In genomic region chr19:48965806-48966540, GRCh38 we compare ENCODE assay signal across 8 cellular contexts. TPM values are rescaled to one million over a fixed set of nuclear protein-coding genes. Genes with fewer than 3 reads are reported as not detected.
A peak's percentile ranks its signal among the peaks of the same experiment; 100 is the strongest.
DNase-seq lines count a peak whose midpoint lies in the region; ATAC-seq, FAIRE-seq and TF ChIP-seq lines count a peak whose summit lies in the region.

No MANE protein-coding gene starts in this region.

- peak overlapping the region; percentile 82 to 93 for H3K27ac ChIP-seq in esophagus (ENCODE audit: low read depth in 2 of 2, low read length in 1 of 2)
- peak overlapping the region; percentile 76 for H3K27ac ChIP-seq in muscle layer of colon (ENCODE audit: low read depth, low read length)

- H3K4me3 ChIP-seq in esophagus (ENCODE audit: low read depth in 1 of 2, low read length in 2 of 2) (peak overlapping the region; percentile 72 to 78), muscle layer of colon (ENCODE audit: low read depth in 1 of 2, low read length in 2 of 2) (peak overlapping the region; percentile 84 to 99)

- 9 to 10% methylated on average over 36 of the region's 36 CpGs for WGBS in esophagus, 2 donors

- peaks cover 6 to 24% of the 10 kb centered on the region in 2 donors for H3K36me3 ChIP-seq in esophagus (ENCODE audit: control insufficient read depth in 2 of 2, insufficient read depth in 2 of 2, low read length in 1 of 2)
- peaks cover 32% of the 10 kb centered on the region for H3K36me3 ChIP-seq in muscle layer of colon (ENCODE audit: insufficient read depth, low read length)

- no peaks in the 10 kb centered on the region for H3K27me3 Mint-ChIP-seq in activated T-cell treated with anti-CD3 and anti-CD28 coated beads, Interleukin-2, amount 50 U/mL, for 4 hours (ENCODE audit: low read depth)

- ATAC-seq in activated T-cell treated with anti-CD3 and anti-CD28 coated beads, Interleukin-2, amount 50 U/mL, for 4 hours: peak; percentile 59

- FAIRE-seq in GM19239 (lab: Jason Lieb, UNC): no peak

- H3K9me3 ChIP-seq in esophagus (ENCODE audit: control insufficient read depth in 2 of 2, insufficient read depth in 1 of 2, low read depth in 1 of 2, low read length in 1 of 2) (peaks cover 0 to 1% of the 10 kb centered on the region in 2 donors), muscle layer of colon (ENCODE audit: low read length) (no peaks in the 10 kb centered on the region)

- TF ChIP-seq EP300 in Ishikawa (IDR thresholded peaks at IDR 0.05; ENCODE audit: borderline replicate concordance): no peak

- DNase-seq in AG20443 (ENCODE audit: low spot score) (peak; percentile 54), GM19239 (ENCODE audit: insufficient read length, low spot score) (peak; percentile 44), OCI-M1 (lab: John Stamatoyannopoulos, UW) (peak; percentile 93)
- DNase-seq in activated T-cell treated with anti-CD3 and anti-CD28 coated beads, Interleukin-2, amount 50 U/mL, for 4 hours: peak; percentile 85
- DNase-seq in stimulated activated CD8-positive, alpha-beta memory T cell treated with anti-CD3 and anti-CD28 coated beads, Interleukin-7, amount 100 ng/mL, for 24 hours (ENCODE audit: low read depth): peak; percentile 76

- H3K4me1 ChIP-seq in esophagus (ENCODE audit: control insufficient read depth in 2 of 2, insufficient read depth in 2 of 2, low read length in 1 of 2): peaks cover 4 to 28% of the 10 kb centered on the region in 2 donors
- H3K4me1 ChIP-seq in muscle layer of colon (ENCODE audit: insufficient read depth, low read length): peaks cover 42% of the 10 kb centered on the region

- no peaks in the 10 kb centered on the region for H3K27me3 ChIP-seq in esophagus (ENCODE audit: control insufficient read depth in 1 of 2, insufficient read depth in 2 of 2, low read length in 2 of 2)
- H3K27me3 ChIP-seq in muscle layer of colon (ENCODE audit: control insufficient read depth in 1 of 2, insufficient read depth in 2 of 2, low read length in 2 of 2): no peaks in the 10 kb centered on the region

- H3K36me3 Mint-ChIP-seq in activated T-cell treated with anti-CD3 and anti-CD28 coated beads, Interleukin-2, amount 50 U/mL, for 4 hours (ENCODE audit: insufficient read depth): peaks cover 18% of the 10 kb centered on the region

- no peak for TF ChIP-seq RAD21 in Ishikawa (IDR thresholded peaks at IDR 0.05; ENCODE audit: low read depth)

- H3K4me3 Mint-ChIP-seq in activated T-cell treated with anti-CD3 and anti-CD28 coated beads, Interleukin-2, amount 50 U/mL, for 4 hours: peak overlapping the region; percentile 100

- H3K9ac ChIP-seq in muscle layer of colon (ENCODE audit: low read length): peak overlapping the region; percentile 93

- peaks cover 56% of the 10 kb centered on the region for H3K4me1 Mint-ChIP-seq in activated T-cell treated with anti-CD3 and anti-CD28 coated beads, Interleukin-2, amount 50 U/mL, for 4 hours (ENCODE audit: low read depth)

- H3K9me3 Mint-ChIP-seq in activated T-cell treated with anti-CD3 and anti-CD28 coated beads, Interleukin-2, amount 50 U/mL, for 4 hours: no peaks in the 10 kb centered on the region

TF ChIP-seq in Ishikawa, 13 proteins besides CTCF, POLR2A, EP300 and RAD21:
- TF ChIP-seq EGR1 (IDR thresholded peaks at IDR 0.05): no peak
- no peak for TF ChIP-seq REST (IDR thresholded peaks at IDR 0.05; ENCODE audit: low read depth)
- no peak for TF ChIP-seq ZBTB7A (IDR thresholded peaks at IDR 0.05; ENCODE audit: low read depth)
- TF ChIP-seq USF1 (IDR thresholded peaks at IDR 0.05): 0 out of 2 replicates have a peak, but pooled peaks have one; percentile 23
- peak; percentile 46 for TF ChIP-seq MAX (IDR thresholded peaks at IDR 0.05)
- no peak for TF ChIP-seq TCF12 (IDR thresholded peaks at IDR 0.05; ENCODE audit: low read depth)
- no peak for TF ChIP-seq FOXM1 (IDR thresholded peaks at IDR 0.05; ENCODE audit: borderline replicate concordance, low read depth)

RNA-seq across cellular contexts. Expression of gene FTL, which starts 0.9 kb away (rescaled TPM):
- total RNA-seq in activated T-cell treated with anti-CD3 and anti-CD28 coated beads, Interleukin-2, amount 50 U/mL, for 4 hours: 1,000 to 10,000 TPM in 2 of 3 donors, 100 to 1,000 TPM in 1; 996 to 1,080 (median 1,001) TPM
- 100 to 1,000 TPM; 645 to 931 TPM for polyA plus RNA-seq in esophagus

RNA-seq across cellular contexts. Expression of gene BAX, which starts 11.3 kb away (rescaled TPM):
- total RNA-seq in activated T-cell treated with anti-CD3 and anti-CD28 coated beads, Interleukin-2, amount 50 U/mL, for 4 hours: 100 to 1,000 TPM; 200 to 250 (median 203) TPM
- polyA plus RNA-seq in esophagus: 10 to 100 TPM; 41.7 to 56.9 TPM

RNA-seq across cellular contexts. Expression of gene GYS1, which starts 27.1 kb away (rescaled TPM):
- total RNA-seq in activated T-cell treated with anti-CD3 and anti-CD28 coated beads, Interleukin-2, amount 50 U/mL, for 4 hours: 10 to 100 TPM; 34.5 to 41.1 (median 35.5) TPM
- polyA plus RNA-seq in esophagus: 10 to 100 TPM; 27.0 to 30.9 TPM

RNA-seq across cellular contexts. Expression of gene RUVBL2, which starts 27.7 kb away (rescaled TPM):
- total RNA-seq in activated T-cell treated with anti-CD3 and anti-CD28 coated beads, Interleukin-2, amount 50 U/mL, for 4 hours: 100 to 1,000 TPM; 208 to 257 (median 230) TPM
- polyA plus RNA-seq in esophagus: 10 to 100 TPM; 56.1 to 87.4 TPM

RNA-seq across cellular contexts. Expression of gene DHDH, which starts 32.5 kb away (rescaled TPM):
- total RNA-seq in activated T-cell treated with anti-CD3 and anti-CD28 coated beads, Interleukin-2, amount 50 U/mL, for 4 hours: not detected
- 1 to 10 TPM in 1 of 2 donors, under 1 TPM in 1; 0.57 to 1.3 TPM for polyA plus RNA-seq in esophagus

Comparison
In these comparisons a context has a peak if more than half of its experiments do, and no peak if none do; other contexts are left out.
1. Peak in every context shown above with its lines: DNase-seq, ATAC-seq, H3K4me3 ChIP-seq and H3K27ac ChIP-seq.